8 cellular contexts compared by ENCODE assay signal in genomic region chr9:137240841-137241489, GRCh38. TPM values are rescaled to one million over a fixed set of nuclear protein-coding genes. Genes with fewer than 3 reads are reported as not detected.
DNase-seq lines count a peak whose midpoint lies in the region; ATAC-seq, FAIRE-seq and TF ChIP-seq lines count a peak whose summit lies in the region.

TSS of gene TUBB4B (plus strand) at chr9:137241287. CDS start at chr9:137241361, 74 bp downstream.

- H3K4me1 ChIP-seq in right atrium auricular region: peaks cover 0 to 68% of the 10 kb centered on the region in 2 donors
- peaks cover 63% of the 10 kb centered on the region for H3K4me1 ChIP-seq in psoas muscle

- H3K9me3 ChIP-seq in right atrium auricular region (no peaks in the 10 kb centered on the region), psoas muscle (no peaks in the 10 kb centered on the region)

- H3K27me3 ChIP-seq in right atrium auricular region: no peaks in the 10 kb centered on the region
- no peaks in the 10 kb centered on the region for H3K27me3 ChIP-seq in psoas muscle (ENCODE audit: insufficient read depth in 3 of 3, low read length in 2 of 3)

- H3K4me3 ChIP-seq in right atrium auricular region (peak within 1 kb of the TSS; percentile 84), psoas muscle (peak within 1 kb of the TSS; percentile 97)

- intact Hi-C loops in T-helper 2 cell treated with Interferon-gamma antibody and Interleukin-4, amounts not matched to agents 100 ng/mL and 5 ng/mL, for 36 hours (cut with micrococcal nuclease): loop anchor here (1.0 to 5.0 kb wide), 6 partner anchors 14 to 449 kb away; partner anchors contain the start of genes ANAPC2, MAN1B1, NDOR1 and NELFB
- intact Hi-C loops in psoas muscle (cut with DNase I): no loop called here

- DNase-seq in NCI-H187 treated with DMSO at 0.1 percent for 48 hours (lab: John Stamatoyannopoulos, UW): peak; percentile 87
- DNase-seq in anterior cingulate cortex (lab: John Stamatoyannopoulos, UW): peak; percentile 80 to 100 (median 99)
- peak; percentile 100 for DNase-seq in right atrium auricular region (ENCODE audit: low spot score)
- DNase-seq in psoas muscle: peak; percentile 100
- peak; percentile 98 for DNase-seq in urothelium cell line (ENCODE audit: low spot score)

- ATAC-seq in GM18499 (IDR thresholded peaks at IDR 0.05; ENCODE audit: insufficient read depth, unreplicated experiment) (peak; percentile 73), HG02943 (IDR thresholded peaks at IDR 0.05; ENCODE audit: low read depth, unreplicated experiment) (peak; percentile 72), psoas muscle (peak; percentile 80 to 90 (median 84))

- H3K36me3 ChIP-seq in right atrium auricular region: peaks cover 23% of the 10 kb centered on the region
- H3K36me3 ChIP-seq in psoas muscle (ENCODE audit: insufficient read depth in 1 of 2, low read depth in 1 of 2): peaks cover 0 to 23% of the 10 kb centered on the region in 2 donors

- FAIRE-seq in urothelium cell line (lab: Jason Lieb, UNC): peak; percentile 93

- TF ChIP-seq CTCF in right atrium auricular region (IDR thresholded peaks at IDR 0.05) (no peak), psoas muscle (IDR thresholded peaks at IDR 0.05) (no peak)

- WGBS in psoas muscle, 3 donors: 0 to 2% (median 1%) methylated on average over 48 to 67 of the region's 67 CpGs

- H3K27ac ChIP-seq in right atrium auricular region (peak within 1 kb of the TSS; percentile 95 to 99), psoas muscle (peak within 1 kb of the TSS; percentile 98)

RNA-seq across cellular contexts. Expression of gene TUBB4B, which starts in this region (rescaled TPM):
- 365 and 372 TPM in 2 replicates for total RNA-seq in T-helper 2 cell treated with Interferon-gamma antibody and Interleukin-4, amounts not matched to agents 100 ng/mL and 5 ng/mL, for 36 hours
- total RNA-seq in right atrium auricular region (100 to 1,000 TPM; 310 to 394 TPM), psoas muscle (100 to 1,000 TPM; 111 to 273 (median 230) TPM)
- 100 to 1,000 TPM; 350 to 838 (median 389) TPM for polyA plus RNA-seq in psoas muscle

Comparison
In these comparisons a context has a peak if more than half of its experiments do, and no peak if none do; other contexts are left out.
1. Peak in every context shown above with its lines: DNase-seq, ATAC-seq, H3K4me3 ChIP-seq and H3K27ac ChIP-seq.